In genomic region chr1:201539561-201540404, GRCh38 we compare ENCODE assay signal across 2 cellular contexts.
TF ChIP-seq lines count a peak whose summit lies in the region.

No MANE protein-coding gene starts in this region.

TF ChIP-seq in IMR-90, 13 proteins besides CTCF, POLR2A, EP300 and RAD21:
- TF ChIP-seq RFX5 (IDR thresholded peaks at IDR 0.05; ENCODE audit: low read depth, low read length), result no peak
- TF ChIP-seq NFE2L2 (IDR thresholded peaks at IDR 0.05; ENCODE audit: low read depth, low read length), result no peak
- no peak for TF ChIP-seq ELK1 (IDR thresholded peaks at IDR 0.05; ENCODE audit: borderline replicate concordance, low read depth, low read length)
- no peak for TF ChIP-seq BHLHE40 (IDR thresholded peaks at IDR 0.05; ENCODE audit: low read depth, low read length)
- TF ChIP-seq MAZ (IDR thresholded peaks at IDR 0.05; ENCODE audit: borderline replicate concordance, low read depth, low read length), result no peak
- TF ChIP-seq MXI1 (IDR thresholded peaks at IDR 0.05; ENCODE audit: borderline replicate concordance, low read depth, low read length), result 0 out of 2 replicates have a peak, but pooled peaks have one; percentile 33
- peak; percentile 93 for TF ChIP-seq CHD1 (IDR thresholded peaks at IDR 0.05; ENCODE audit: low read depth, low read length)
- no peak for TF ChIP-seq RCOR1 (IDR thresholded peaks at IDR 0.05; ENCODE audit: insufficient replicate concordance, low read length)
- no peak for TF ChIP-seq USF2 (IDR thresholded peaks at IDR 0.05; ENCODE audit: low read depth, low read length)
- peak; percentile 50 for TF ChIP-seq CEBPB (IDR thresholded peaks at IDR 0.05; ENCODE audit: low read depth, low read length)
- TF ChIP-seq MAFK (IDR thresholded peaks at IDR 0.05; ENCODE audit: low read depth, low read length), result no peak
- TF ChIP-seq SMC3 (IDR thresholded peaks at IDR 0.05; ENCODE audit: low read depth, low read length), result no peak

TF ChIP-seq in SK-N-SH, 30 proteins besides CTCF, POLR2A, EP300 and RAD21:
- no peak for TF ChIP-seq NRF1 (IDR thresholded peaks at IDR 0.05; ENCODE audit: low read depth, low read length)
- peak; percentile 8; the same call in 1 of the 2 replicates for TF ChIP-seq NFIC (IDR thresholded peaks at IDR 0.05; ENCODE audit: borderline replicate concordance)
- TF ChIP-seq TAF1 (IDR thresholded peaks at IDR 0.05; ENCODE audit: borderline replicate concordance, low read depth, low read length), result no peak
- peak; percentile 83 for TF ChIP-seq FOXM1 (IDR thresholded peaks at IDR 0.05; ENCODE audit: low read depth)
- TF ChIP-seq SIN3A (IDR thresholded peaks at IDR 0.05; ENCODE audit: borderline replicate concordance, low read depth, low read length), result 0 out of 2 replicates have a peak, but pooled peaks have one; percentile 12
- TF ChIP-seq MXI1 (IDR thresholded peaks at IDR 0.05; ENCODE audit: low read depth, low read length), result peak; percentile 61; the same call in 1 of the 2 replicates
- TF ChIP-seq TCF12 (IDR thresholded peaks at IDR 0.05), result peak; percentile 21; the same call in 1 of the 2 replicates
- no peak for TF ChIP-seq POLR2AphosphoS5 (IDR thresholded peaks at IDR 0.05; ENCODE audit: low read depth, low read length)
- peak; percentile 15 for TF ChIP-seq GATA2 (CRISPR knock-in tag; IDR thresholded peaks at IDR 0.05)
- 0 out of 2 replicates have a peak, but pooled peaks have one; percentile 7 for TF ChIP-seq USF1 (IDR thresholded peaks at IDR 0.05; ENCODE audit: borderline replicate concordance, low read depth)
- TF ChIP-seq MAX (IDR thresholded peaks at IDR 0.05; ENCODE audit: low read depth), result peak; percentile 9; the same call in 1 of the 2 replicates
- no peak for TF ChIP-seq RCOR1 (IDR thresholded peaks at IDR 0.05; ENCODE audit: low read length)
- TF ChIP-seq RFX5 (IDR thresholded peaks at IDR 0.05; ENCODE audit: low read length), result no peak
- TF ChIP-seq ELF1 (IDR thresholded peaks at IDR 0.05), result no peak
- TF ChIP-seq RXRA (IDR thresholded peaks at IDR 0.05; ENCODE audit: borderline replicate concordance, low read depth), result no peak
